In genomic region chr5:36273809-36274526, GRCh38 we compare ENCODE assay signal across 1 cellular context.
TF ChIP-seq lines count a peak whose summit lies in the region.

No MANE protein-coding gene starts in this region.

TF ChIP-seq in IMR-90, 13 proteins besides CTCF, POLR2A, EP300 and RAD21 (continued from another document):
- no peak for TF ChIP-seq MAFK (IDR thresholded peaks at IDR 0.05; ENCODE audit: low read depth, low read length)
- TF ChIP-seq, protein P1, sequence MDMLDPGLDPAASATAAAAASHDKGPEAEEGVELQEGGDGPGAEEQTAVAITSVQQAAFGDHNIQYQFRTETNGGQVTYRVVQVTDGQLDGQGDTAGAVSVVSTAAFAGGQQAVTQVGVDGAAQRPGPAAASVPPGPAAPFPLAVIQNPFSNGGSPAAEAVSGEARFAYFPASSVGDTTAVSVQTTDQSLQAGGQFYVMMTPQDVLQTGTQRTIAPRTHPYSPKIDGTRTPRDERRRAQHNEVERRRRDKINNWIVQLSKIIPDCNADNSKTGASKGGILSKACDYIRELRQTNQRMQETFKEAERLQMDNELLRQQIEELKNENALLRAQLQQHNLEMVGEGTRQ (IDR thresholded peaks at IDR 0.05; ENCODE audit: low read depth, low read length) = no peak
